In the genomic region with DNA sequence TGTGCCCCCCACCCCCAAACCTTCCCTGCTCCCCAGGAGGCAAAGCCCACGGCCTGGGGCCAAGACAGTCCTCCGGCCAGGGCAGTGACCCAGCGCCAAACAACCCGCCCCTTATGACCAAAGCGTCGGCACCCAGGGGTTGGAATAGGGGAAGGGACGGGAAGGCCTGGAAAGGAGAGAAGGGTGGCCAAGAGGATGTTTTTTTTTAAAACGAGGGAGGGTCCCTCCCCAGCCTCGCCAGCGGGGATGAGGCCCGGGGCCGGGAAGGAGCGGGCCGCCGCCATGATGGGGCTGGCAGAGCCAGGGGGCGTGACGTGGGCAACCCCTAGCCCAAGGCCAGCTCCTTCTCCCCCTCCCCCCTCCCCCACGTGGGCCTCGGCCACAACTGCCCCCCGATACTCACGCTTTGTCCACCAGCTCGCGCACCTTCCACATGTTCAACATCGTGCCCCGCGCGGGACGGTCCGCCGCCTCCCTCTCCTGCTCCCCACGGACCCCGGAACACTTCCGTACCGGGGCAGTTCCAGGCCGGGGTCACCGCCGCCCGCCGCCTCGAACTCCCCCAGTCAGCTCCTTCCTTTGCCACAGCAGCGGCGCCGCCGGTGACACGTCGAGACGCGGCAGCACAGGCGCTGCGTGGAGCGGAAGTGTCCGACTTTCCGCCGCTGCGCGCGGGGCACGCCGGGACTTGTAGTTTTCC, we compare ENCODE assay signal across 8 cellular contexts. TPM values are rescaled to one million over a fixed set of nuclear protein-coding genes. Genes with fewer than 3 reads are reported as not detected.
DNase-seq lines count a peak whose midpoint lies in the region; ATAC-seq and TF ChIP-seq lines count a peak whose summit lies in the region.

A gene (minus strand): TSS at position 619 of the 700 bp plus-strand sequence. CDS start 175 bp downstream, at position 444.

- peak within 1 kb of the TSS; percentile 86 for H3K4me3 Mint-ChIP-seq in activated T-helper 2 cell treated with anti-CD3 and anti-CD28 coated beads, Interferon-gamma antibody, Interleukin-2, Interleukin-4, amounts not matched to agents 10 μg/mL and 5 μg/mL and 100 μg/mL, durations not matched to agents 14 hours and 24 hours and 36 hours (ENCODE audit: low read depth)
- peak within 1 kb of the TSS; percentile 88 to 99 (median 96) for H3K4me3 Mint-ChIP-seq in naive thymus-derived CD4-positive, alpha-beta T cell
- H3K4me3 Mint-ChIP-seq in stimulated activated naive B cell treated with anti-CD40 and anti-IgM and Interleukin-4, amounts not matched to agents 10 μg/mL and 1 μg/mL and 100 μg/mL, for 72 hours: peak within 1 kb of the TSS; percentile 92 to 100

- H4K20me1 ChIP-seq in fibroblast of lung (ENCODE audit: control insufficient read depth, extremely low read depth, insufficient read depth, low read length): no peaks in the 10 kb centered on the region

- H3K27me3 ChIP-seq in RWPE2 (ENCODE audit: insufficient read depth, poor library complexity, severe bottlenecking): no peaks in the 10 kb centered on the region
- no peaks in the 10 kb centered on the region for H3K27me3 ChIP-seq in fibroblast of lung (ENCODE audit: control insufficient read depth, insufficient read depth, low read length)
- no peaks in the 10 kb centered on the region for H3K27me3 ChIP-seq in naive thymus-derived CD4-positive, alpha-beta T cell (ENCODE audit: control insufficient read depth in 2 of 2, insufficient read depth in 2 of 2, low read length in 2 of 2)

- peak within 1 kb of the TSS; percentile 98 for H3K27ac Mint-ChIP-seq in activated T-helper 2 cell treated with anti-CD3 and anti-CD28 coated beads, Interferon-gamma antibody, Interleukin-2, Interleukin-4, amounts not matched to agents 10 μg/mL and 5 μg/mL and 100 μg/mL, durations not matched to agents 14 hours and 24 hours and 36 hours
- peak within 1 kb of the TSS; percentile 94 to 99 (median 96) for H3K27ac Mint-ChIP-seq in naive thymus-derived CD4-positive, alpha-beta T cell
- peak within 1 kb of the TSS; percentile 99 for H3K27ac Mint-ChIP-seq in stimulated activated naive B cell treated with anti-CD40 and anti-IgM and Interleukin-4, amounts not matched to agents 10 μg/mL and 1 μg/mL and 100 μg/mL, for 72 hours

- POLR2A ChIA-PET in naive thymus-derived CD4-positive, alpha-beta T cell (lab: Charles Lee): interaction anchor here (0.9 to 1.2 kb wide), 2 partner anchors 9 to 1405 kb away, joined by 3 read pairs; no protein-coding TSS in a partner anchor

- no peaks in the 10 kb centered on the region for H3K9me3 Mint-ChIP-seq in activated T-helper 2 cell treated with anti-CD3 and anti-CD28 coated beads, Interferon-gamma antibody, Interleukin-2, Interleukin-4, amounts not matched to agents 10 μg/mL and 5 μg/mL and 100 μg/mL, durations not matched to agents 14 hours and 24 hours and 36 hours
- H3K9me3 Mint-ChIP-seq in naive thymus-derived CD4-positive, alpha-beta T cell: peaks cover 0 to 3% (median 0%) of the 10 kb centered on the region in 11 donors
- no peaks in the 10 kb centered on the region for H3K9me3 Mint-ChIP-seq in stimulated activated naive B cell treated with anti-CD40 and anti-IgM and Interleukin-4, amounts not matched to agents 10 μg/mL and 1 μg/mL and 100 μg/mL, for 72 hours

- peaks cover 14% of the 10 kb centered on the region for H3K4me1 ChIP-seq in RWPE2 (ENCODE audit: insufficient read depth, poor library complexity, severe bottlenecking)
- no peaks in the 10 kb centered on the region for H3K4me1 ChIP-seq in fibroblast of lung (ENCODE audit: control insufficient read depth, extremely low read depth, insufficient read depth, low read length)
- peaks cover 7 to 13% of the 10 kb centered on the region in 2 donors for H3K4me1 ChIP-seq in naive thymus-derived CD4-positive, alpha-beta T cell (ENCODE audit: control insufficient read depth in 2 of 2, insufficient read depth in 2 of 2, low read length in 2 of 2)

- peaks cover 61% of the 10 kb centered on the region for H3K4me1 Mint-ChIP-seq in activated T-helper 2 cell treated with anti-CD3 and anti-CD28 coated beads, Interferon-gamma antibody, Interleukin-2, Interleukin-4, amounts not matched to agents 10 μg/mL and 5 μg/mL and 100 μg/mL, durations not matched to agents 14 hours and 24 hours and 36 hours (ENCODE audit: low read depth)
- peaks cover 51 to 83% (median 78%) of the 10 kb centered on the region in 7 donors for H3K4me1 Mint-ChIP-seq in naive thymus-derived CD4-positive, alpha-beta T cell
- peaks cover 23 to 65% of the 10 kb centered on the region in 2 donors for H3K4me1 Mint-ChIP-seq in stimulated activated naive B cell treated with anti-CD40 and anti-IgM and Interleukin-4, amounts not matched to agents 10 μg/mL and 1 μg/mL and 100 μg/mL, for 72 hours

- TF ChIP-seq CTCF in RWPE2 (IDR thresholded peaks at IDR 0.05; ENCODE audit: poor library complexity, severe bottlenecking) (no peak), fibroblast of lung (conservative IDR thresholded peaks at IDR 0.05 in 1 of 2, IDR thresholded peaks at IDR 0.05 in 1 of 2; ENCODE audit: low read depth in 1 of 2, low read length in 2 of 2) (no peak)

- peaks cover 23% of the 10 kb centered on the region for H3K36me3 Mint-ChIP-seq in activated T-helper 2 cell treated with anti-CD3 and anti-CD28 coated beads, Interferon-gamma antibody, Interleukin-2, Interleukin-4, amounts not matched to agents 10 μg/mL and 5 μg/mL and 100 μg/mL, durations not matched to agents 14 hours and 24 hours and 36 hours (ENCODE audit: low read depth)
- H3K36me3 Mint-ChIP-seq in naive thymus-derived CD4-positive, alpha-beta T cell: peaks cover 0 to 10% (median 3%) of the 10 kb centered on the region in 5 donors
- peaks cover 8 to 11% of the 10 kb centered on the region in 2 donors for H3K36me3 Mint-ChIP-seq in stimulated activated naive B cell treated with anti-CD40 and anti-IgM and Interleukin-4, amounts not matched to agents 10 μg/mL and 1 μg/mL and 100 μg/mL, for 72 hours

- peaks cover 10% of the 10 kb centered on the region for H3K36me3 ChIP-seq in RWPE2 (ENCODE audit: low read depth)
- H3K36me3 ChIP-seq in fibroblast of lung (ENCODE audit: control insufficient read depth, insufficient read depth, low read length): no peaks in the 10 kb centered on the region
- peaks cover 0 to 6% (median 0%) of the 10 kb centered on the region in 3 experiments for H3K36me3 ChIP-seq in naive thymus-derived CD4-positive, alpha-beta T cell (ENCODE audit: control insufficient read depth in 2 of 3, insufficient read depth in 3 of 3, low read length in 3 of 3)

- peaks cover 48% of the 10 kb centered on the region for H3K79me2 ChIP-seq in fibroblast of lung (ENCODE audit: control insufficient read depth, insufficient read depth, low read length)

- H2AFZ ChIP-seq in fibroblast of lung (ENCODE audit: low read length): peak within 1 kb of the TSS; percentile 73

- peak within 1 kb of the TSS; percentile 46 for H3K27ac ChIP-seq in RWPE2 (ENCODE audit: poor library complexity, severe bottlenecking)
- peak within 1 kb of the TSS; percentile 93 for H3K27ac ChIP-seq in fibroblast of lung (ENCODE audit: insufficient read depth, low read length)
- peak within 1 kb of the TSS; percentile 85 for H3K27ac ChIP-seq in naive thymus-derived CD4-positive, alpha-beta T cell (ENCODE audit: low read depth, low read length)

- H3K27me3 Mint-ChIP-seq in activated T-helper 2 cell treated with anti-CD3 and anti-CD28 coated beads, Interferon-gamma antibody, Interleukin-2, Interleukin-4, amounts not matched to agents 10 μg/mL and 5 μg/mL and 100 μg/mL, durations not matched to agents 14 hours and 24 hours and 36 hours (ENCODE audit: low read depth): no peaks in the 10 kb centered on the region
- H3K27me3 Mint-ChIP-seq in naive thymus-derived CD4-positive, alpha-beta T cell: no peaks in the 10 kb centered on the region
- H3K27me3 Mint-ChIP-seq in stimulated activated naive B cell treated with anti-CD40 and anti-IgM and Interleukin-4, amounts not matched to agents 10 μg/mL and 1 μg/mL and 100 μg/mL, for 72 hours: no peaks in the 10 kb centered on the region

- ATAC-seq in GM21737 (IDR thresholded peaks at IDR 0.05; ENCODE audit: unreplicated experiment) (peak; percentile 57), RWPE2 (ENCODE audit: low read depth) (peak; percentile 95)
- peak; percentile 96 for ATAC-seq in naive thymus-derived CD4-positive, alpha-beta T cell
- peak; percentile 90 to 94 for ATAC-seq in stimulated activated naive B cell treated with anti-CD40 and anti-IgM and Interleukin-4, amounts not matched to agents 10 μg/mL and 1 μg/mL and 100 μg/mL, for 72 hours (replicated peaks)

- H3K4me3 ChIP-seq in RWPE2 (ENCODE audit: severe bottlenecking): peak within 1 kb of the TSS; percentile 66
- peak within 1 kb of the TSS; percentile 93 to 99 (median 96) for H3K4me3 ChIP-seq in fibroblast of lung (replicated peaks in 1 of 4; ENCODE audit: control extremely low read depth in 1 of 4, insufficient read depth in 1 of 4, low read depth in 3 of 4, low read length in 4 of 4)
- peak within 1 kb of the TSS; percentile 96 for H3K4me3 ChIP-seq in naive thymus-derived CD4-positive, alpha-beta T cell (ENCODE audit: low read length)

- intact Hi-C loops in activated T-helper 2 cell treated with anti-CD3 and anti-CD28 coated beads, Interferon-gamma antibody, Interleukin-2, Interleukin-4, amounts not matched to agents 10 μg/mL and 5 μg/mL and 100 μg/mL, durations not matched to agents 14 hours and 24 hours and 36 hours (cut with micrococcal nuclease): loop anchor here (1.0 to 5.0 kb wide), 8 partner anchors 35 to 1554 kb away; a partner anchor contains a TSS
- intact Hi-C loops in naive thymus-derived CD4-positive, alpha-beta T cell (cut with micrococcal nuclease): loop anchor here (1.0 to 10.0 kb wide), 17 partner anchors 34 to 1554 kb away; a partner anchor contains a TSS

- DNase-seq in DMS53 treated with DMSO at 0.1 percent for 48 hours (lab: John Stamatoyannopoulos, UW; ENCODE audit: unreplicated experiment) (peak; percentile 66), Kasumi-1 (lab: John Stamatoyannopoulos, UW) (peak; percentile 83 to 87), RWPE2 (ENCODE audit: low spot score) (peak; percentile 94), fibroblast of lung (ENCODE audit: low read depth in 2 of 2) (peak; percentile 81)
- peak; percentile 83 for DNase-seq in activated T-helper 2 cell treated with anti-CD3 and anti-CD28 coated beads, Interferon-gamma antibody, Interleukin-2, Interleukin-4, amounts not matched to agents 10 μg/mL and 5 μg/mL and 100 μg/mL, durations not matched to agents 14 hours and 24 hours and 36 hours (ENCODE audit: low spot score)
- DNase-seq in naive thymus-derived CD4-positive, alpha-beta T cell: peak; percentile 78 to 86 (median 84)
- peak; percentile 85 for DNase-seq in stimulated activated naive B cell treated with anti-CD40 and anti-IgM and Interleukin-4, amounts not matched to agents 10 μg/mL and 1 μg/mL and 100 μg/mL, for 72 hours

- H3K4me2 ChIP-seq in fibroblast of lung (ENCODE audit: extremely low read depth, insufficient read depth, low read length): peak within 1 kb of the TSS; percentile 99

- H3K9me3 ChIP-seq in RWPE2 (ENCODE audit: severe bottlenecking): no peaks in the 10 kb centered on the region
- H3K9me3 ChIP-seq in fibroblast of lung (ENCODE audit: control insufficient read depth, insufficient read depth, low read depth, low read length): no peaks in the 10 kb centered on the region
- H3K9me3 ChIP-seq in naive thymus-derived CD4-positive, alpha-beta T cell (ENCODE audit: control insufficient read depth in 2 of 3, low read length in 3 of 3): no peaks in the 10 kb centered on the region

- CTCF ChIA-PET in naive thymus-derived CD4-positive, alpha-beta T cell (lab: Charles Lee): interaction anchor here (1.0 to 1.1 kb wide), 2 partner anchors 38 to 90 kb away, joined by 5 read pairs; no protein-coding TSS in a partner anchor

- peak within 1 kb of the TSS; percentile 90 for H3K9ac ChIP-seq in fibroblast of lung (ENCODE audit: insufficient read depth, low read length)

RNA-seq across cellular contexts. Expression of the gene that starts here (rescaled TPM):
- total RNA-seq in activated T-helper 2 cell treated with anti-CD3 and anti-CD28 coated beads, Interferon-gamma antibody, Interleukin-2, Interleukin-4, amounts not matched to agents 10 μg/mL and 5 μg/mL and 100 μg/mL, durations not matched to agents 14 hours and 24 hours and 36 hours: 95.2 and 100 TPM in 2 replicates
- total RNA-seq in fibroblast of lung: 65.2 and 82.4 TPM in 2 replicates
- polyA plus RNA-seq in fibroblast of lung: 95.7 and 99.0 TPM in 2 replicates
- 50.8 and 51.3 TPM in 2 replicates for polyA plus RNA-seq in fibroblast of lung (2012)
- 235 and 332 TPM in 2 replicates for polyA minus RNA-seq in fibroblast of lung (ENCODE audit: low replicate concordance)
- 10 to 100 TPM; 58.8 to 94.2 (median 74.0) TPM for total RNA-seq in naive thymus-derived CD4-positive, alpha-beta T cell
- 10 to 100 TPM; 57.5 to 85.6 TPM for polyA plus RNA-seq in naive thymus-derived CD4-positive, alpha-beta T cell

Comparison
In these comparisons a context has a peak if more than half of its experiments do, and no peak if none do; other contexts are left out.
1. Peak in every context shown above with its lines: DNase-seq, ATAC-seq, H3K4me3 ChIP-seq and H3K27ac ChIP-seq.